In the genomic region with DNA sequence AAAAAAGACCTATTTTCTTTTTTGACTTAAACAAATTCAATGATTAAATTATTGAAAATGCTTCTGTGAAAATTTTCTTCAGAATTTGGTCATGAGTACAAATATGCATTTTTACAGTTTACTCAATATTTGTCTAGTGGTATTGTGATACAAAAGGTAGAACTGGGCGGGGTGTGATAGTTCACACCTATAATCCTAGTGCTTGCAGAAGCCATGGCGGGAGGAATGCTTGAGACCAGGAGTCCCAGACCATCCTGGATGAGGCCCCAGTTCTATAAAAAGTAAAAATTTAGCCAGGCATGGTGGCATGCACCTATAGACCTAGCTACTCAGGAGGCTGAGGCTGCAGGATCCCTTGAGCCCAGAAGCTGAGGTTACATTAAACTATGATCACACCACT, we compare ENCODE assay signal across 1 cellular context.
TF ChIP-seq lines count a peak whose summit lies in the region.

No MANE protein-coding gene starts in this region.

TF ChIP-seq in HCT116, 20 proteins besides CTCF, POLR2A, EP300 and RAD21:
- TF ChIP-seq, protein P1, sequence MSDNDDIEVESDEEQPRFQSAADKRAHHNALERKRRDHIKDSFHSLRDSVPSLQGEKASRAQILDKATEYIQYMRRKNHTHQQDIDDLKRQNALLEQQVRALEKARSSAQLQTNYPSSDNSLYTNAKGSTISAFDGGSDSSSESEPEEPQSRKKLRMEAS (IDR thresholded peaks at IDR 0.05): peak; percentile 69; the same call in 1 of the 2 replicates
- no peak for TF ChIP-seq EZH2phosphoT487 (IDR thresholded peaks at IDR 0.05; ENCODE audit: borderline replicate concordance)
